Comparison of ENCODE assay signal across 24 cellular contexts in genomic region chr12:63085120-63085519, GRCh38.
DNase-seq lines count a peak whose midpoint lies in the region; ATAC-seq, FAIRE-seq and TF ChIP-seq lines count a peak whose summit lies in the region.
"Had no signal": no experiment of that assay in that cellular context is flagged by ENCODE, and none has a peak within 500 bp of the region (broad histone marks: within the 10 kb centered on the region; RNA-seq: fewer than 3 reads in every experiment).

No MANE protein-coding gene starts in this region.

- H3F3A ChIP-seq in GM23338 (replicated peaks; ENCODE audit: low read depth), result no peaks in the 10 kb centered on the region

- POLR2A ChIA-PET in H1 (lab: Charles Lee; ENCODE audit: partially characterized antibody), result no interaction called here

- no peak overlapping the region for H3K23ac ChIP-seq in H1 (ENCODE audit: insufficient read length)

- TF ChIP-seq CTCF in GM23338 (conservative IDR thresholded peaks at IDR 0.05; ENCODE audit: low read depth in 2 of 2) (no peak), H1 (IDR thresholded peaks at IDR 0.05; ENCODE audit: control extremely low read depth in 1 of 3, insufficient read depth in 1 of 3, low read depth in 1 of 3, low read length in 3 of 3) (no peak), nephron (IDR thresholded peaks at IDR 0.05; ENCODE audit: unreplicated experiment in 3 of 3) (no peak), upper lobe of right lung (IDR thresholded peaks at IDR 0.05) (no peak)

- H3K4me3 Mint-ChIP-seq in GM23338 (peak overlapping the region; percentile 24; the same call in 2 of the 3 replicates), nephron (no peak overlapping the region)
- H3K4me3 Mint-ChIP-seq: B cell had no signal

- WGBS in HUES64, result 20% methylated on average over 4 of the region's 4 CpGs
- 24% methylated on average over 4 of the region's 4 CpGs; no CpG with 5 or more reads in 1 of the 2 experiments for WGBS in H1 (ENCODE audit: extremely low coverage in 1 of 2, insufficient coverage in 1 of 2, insufficient read length in 1 of 2, insufficient replicate concordance in 2 of 2, low coverage in 1 of 2, low lambda C conversion rate in 2 of 2, missing lambda C conversion rate in 1 of 2), 2 experiments

- H2BK120ac ChIP-seq in H1 (replicated peaks; ENCODE audit: low read depth, low read length), result no peak overlapping the region

- peak; percentile 49 for DNase-seq in GM23338 (ENCODE audit: low spot score)
- DNase-seq in H1 (ENCODE audit: low read depth in 1 of 2, low spot score in 2 of 2), result no peak
- DNase-seq in NCI-H1092 treated with DMSO at 0.1 percent for 48 hours (lab: John Stamatoyannopoulos, UW), result no peak
- DNase-seq in cerebellar nuclear complex (lab: John Stamatoyannopoulos, UW), result no peak
- no peak for DNase-seq in NCI-H748 treated with DMSO at 0.1 percent for 48 hours (lab: John Stamatoyannopoulos, UW)
- no peak for DNase-seq in upper lobe of right lung
- DNase-seq: DMS153, DND-41, H7, NCI-H1105, NCI-H1436 treated with DMSO at 0.1 percent for 48 hours, NCI-H187 treated with DMSO at 0.1 percent for 48 hours, NCI-H2107, NCI-H446, NCI-H524 treated with DMSO at 0.1 percent for 48 hours, OCI-M1, SIG-M5 had no signal

- no peak for TF ChIP-seq EP300 in H1 (IDR thresholded peaks at IDR 0.05; ENCODE audit: borderline replicate concordance in 1 of 2, low read depth in 2 of 2, low read length in 2 of 2)

- H3K9me3 Mint-ChIP-seq in GM23338 (no peaks in the 10 kb centered on the region), nephron (no peaks in the 10 kb centered on the region)

- H4K5ac ChIP-seq in H1 (ENCODE audit: insufficient read length, low read depth, low read length), result peak overlapping the region; percentile 67

- no peak overlapping the region for H4K8ac ChIP-seq in H1 (ENCODE audit: extremely low read depth, insufficient read depth, low read length)

- intact Hi-C loops in upper lobe of right lung (cut with DNase I), result no loop called here

- no peaks in the 10 kb centered on the region for H4K20me1 ChIP-seq in GM23338 (replicated peaks; ENCODE audit: insufficient read depth)
- H4K20me1 ChIP-seq in H1 (replicated peaks in 1 of 2; ENCODE audit: control insufficient read depth in 1 of 2, insufficient read depth in 2 of 2, low read length in 2 of 2), result no peaks in the 10 kb centered on the region

- H3K27ac Mint-ChIP-seq in GM23338, result peak overlapping the region; percentile 82
- H3K27ac Mint-ChIP-seq in nephron, result peak overlapping the region; percentile 81 to 85 (median 83)
- H3K27ac Mint-ChIP-seq: B cell had no signal

- H2BK15ac ChIP-seq in H1 (ENCODE audit: low read length), result no peak overlapping the region

- H2BK12ac ChIP-seq in H1 (ENCODE audit: low read depth, low read length), result no peak overlapping the region

- no peaks in the 10 kb centered on the region for H3K23me2 ChIP-seq in H1 (ENCODE audit: low read depth, low read length)

- no peak overlapping the region for H3K4me3 ChIP-seq in GM23338
- no peak overlapping the region for H3K4me3 ChIP-seq in HUES64 (ENCODE audit: low read length)
- peak overlapping the region in 1 of 4 experiments; percentile 11; a peak in 1 of 8 replicates for H3K4me3 ChIP-seq in H1 (ENCODE audit: extremely low read depth in 1 of 4, insufficient read depth in 2 of 4, low read depth in 3 of 4, low read length in 4 of 4)
- H3K4me3 ChIP-seq in upper lobe of right lung, result no peak overlapping the region

- H3K9me2 ChIP-seq in GM23338 (ENCODE audit: insufficient read depth), result peaks cover 5% of the 10 kb centered on the region

- CTCF ChIA-PET in H1 (lab: Charles Lee; ENCODE audit: partially characterized antibody), result interaction anchor here (0.6 to 1.5 kb wide), 4 partner anchors 9 to 443 kb away, joined by 3 to 9 read pairs (median 4); partner anchors contain the start of gene AVPR1A

- H3K4me1 ChIP-seq in GM23338 (ENCODE audit: insufficient read depth) (peaks cover 24% of the 10 kb centered on the region), HUES64 (ENCODE audit: insufficient read depth, low read length) (peaks cover 19% of the 10 kb centered on the region), H1 (replicated peaks in 1 of 4; ENCODE audit: control insufficient read depth in 3 of 4, insufficient read depth in 4 of 4, low read length in 3 of 4) (peaks cover 3 to 6% (median 4%) of the 10 kb centered on the region in 4 experiments), upper lobe of right lung (no peaks in the 10 kb centered on the region)

- H2BK20ac ChIP-seq in H1 (ENCODE audit: low read length), result no peak overlapping the region

- H3K18ac ChIP-seq in H1 (ENCODE audit: extremely low read depth, low read length), result no peak overlapping the region

- H3K79me2 ChIP-seq in GM23338 (replicated peaks; ENCODE audit: insufficient read depth), result no peaks in the 10 kb centered on the region
- no peaks in the 10 kb centered on the region for H3K79me2 ChIP-seq in H1 (ENCODE audit: control insufficient read depth in 1 of 2, insufficient read depth in 2 of 2, low read length in 2 of 2)

- FAIRE-seq in H1 (lab: Jason Lieb, UNC), result no peak
- FAIRE-seq: GM12892, RCC 7860 had no signal

- no peak for TF ChIP-seq RAD21 in H1 (IDR thresholded peaks at IDR 0.05 in 1 of 2, conservative IDR thresholded peaks at IDR 0.05 in 1 of 2; ENCODE audit: low read depth in 2 of 2, low read length in 2 of 2)

- H3K4me2 ChIP-seq in GM23338 (peak overlapping the region; percentile 33; the same call in 1 of the 2 replicates), H1 (ENCODE audit: insufficient read depth in 1 of 2, low read depth in 2 of 2, low read length in 2 of 2) (no peak overlapping the region; a peak in 1 of 4 replicates)

- H2AK5ac ChIP-seq in H1 (ENCODE audit: low read depth, low read length), result no peak overlapping the region

- H3K56ac ChIP-seq in H1 (replicated peaks; ENCODE audit: insufficient read length, low read depth, low read length), result no peak overlapping the region

- no peak overlapping the region for H3K4ac ChIP-seq in H1 (replicated peaks; ENCODE audit: insufficient read length, low read depth, low read length)

- no peaks in the 10 kb centered on the region for H3K36me3 ChIP-seq in GM23338 (ENCODE audit: insufficient read depth)
- H3K36me3 ChIP-seq in HUES64 (ENCODE audit: insufficient read depth, low read length), result no peaks in the 10 kb centered on the region
- no peaks in the 10 kb centered on the region for H3K36me3 ChIP-seq in H1 (ENCODE audit: control insufficient read depth in 2 of 4, insufficient read depth in 4 of 4, low read length in 3 of 4)
- H3K36me3 ChIP-seq in upper lobe of right lung, result no peaks in the 10 kb centered on the region

- no peak for TF ChIP-seq POLR2A in H1 (IDR thresholded peaks at IDR 0.05; ENCODE audit: control extremely low read depth in 1 of 2, low read depth in 2 of 2, low read length in 2 of 2)

- H4K91ac ChIP-seq in H1 (replicated peaks; ENCODE audit: insufficient read length, low read length), result no peak overlapping the region

- H3K27me3 ChIP-seq in GM23338 (ENCODE audit: insufficient read depth), result no peaks in the 10 kb centered on the region
- H3K27me3 ChIP-seq in HUES64 (ENCODE audit: insufficient read depth, low read length), result no peaks in the 10 kb centered on the region
- H3K27me3 ChIP-seq in H1 (replicated peaks in 1 of 4; ENCODE audit: control insufficient read depth in 3 of 4, extremely low read depth in 1 of 4, insufficient read depth in 3 of 4, low read length in 3 of 4), result no peaks in the 10 kb centered on the region
- H3K27me3 ChIP-seq in upper lobe of right lung, result no peaks in the 10 kb centered on the region

- H3K27me3 Mint-ChIP-seq in GM23338 (ENCODE audit: insufficient read depth, low read depth, poor library complexity), result no peaks in the 10 kb centered on the region
- no peaks in the 10 kb centered on the region for H3K27me3 Mint-ChIP-seq in nephron (ENCODE audit: low read depth)

- no peak overlapping the region for H3K14ac ChIP-seq in H1 (ENCODE audit: insufficient read length)

- H2BK5ac ChIP-seq in H1 (ENCODE audit: low read depth, low read length), result no peak overlapping the region

- H3K4me1 Mint-ChIP-seq in GM23338 (peaks cover 18% of the 10 kb centered on the region), nephron (peaks cover 12% of the 10 kb centered on the region)
- H3K4me1 Mint-ChIP-seq: B cell had no signal

- H3K9ac ChIP-seq in HUES64 (ENCODE audit: low read depth, low read length) (0 out of 2 replicates have a peak overlapping the region, but pooled peaks have one; percentile 4), H1 (replicated peaks in 1 of 4; ENCODE audit: extremely low read depth in 1 of 4, low read depth in 3 of 4, low read length in 3 of 4) (no peak overlapping the region)

- ATAC-seq in GM23338 (peak; percentile 93), upper lobe of right lung (no peak)

- no peak overlapping the region for H2AFZ ChIP-seq in GM23338
- peak overlapping the region; percentile 9; the same call in 1 of the 2 replicates for H2AFZ ChIP-seq in H1 (ENCODE audit: low read length)

- H3K36me3 Mint-ChIP-seq in GM23338 (ENCODE audit: low read depth), result no peaks in the 10 kb centered on the region
- no peaks in the 10 kb centered on the region for H3K36me3 Mint-ChIP-seq in nephron (ENCODE audit: low read depth)

- no peaks in the 10 kb centered on the region for H3K79me1 ChIP-seq in H1 (ENCODE audit: low read depth, low read length)

- H3K9me3 ChIP-seq in HUES64 (ENCODE audit: insufficient read depth, low read depth, low read length) (no peaks in the 10 kb centered on the region), H1 (ENCODE audit: insufficient read depth in 2 of 2, low read depth in 1 of 2, low read length in 1 of 2) (no peaks in the 10 kb centered on the region), upper lobe of right lung (no peaks in the 10 kb centered on the region)

- H3K27ac ChIP-seq in GM23338 (ENCODE audit: low read depth) (peak overlapping the region; percentile 65), HUES64 (ENCODE audit: low read depth, low read length) (peak overlapping the region; percentile 59; the same call in 1 of the 2 replicates), H1 (ENCODE audit: low read depth, low read length) (no peak overlapping the region), upper lobe of right lung (no peak overlapping the region)
- H3K27ac ChIP-seq: 22Rv1, C4-2B had no signal

TF ChIP-seq in GM23338, 12 proteins besides CTCF, POLR2A, EP300 and RAD21 (continues in another document):
- TF ChIP-seq ZNF114 (CRISPR knock-in tag; IDR thresholded peaks at IDR 0.05) (no peak), ZNF331 (CRISPR knock-in tag; IDR thresholded peaks at IDR 0.05; ENCODE audit: low read depth) (no peak), EZH2phosphoT487 (IDR thresholded peaks at IDR 0.05; ENCODE audit: unreplicated experiment) (no peak)

TF ChIP-seq in H1, 55 proteins besides CTCF, POLR2A, EP300 and RAD21:
- TF ChIP-seq NANOG (IDR thresholded peaks at IDR 0.05; ENCODE audit: insufficient read depth, low read depth, low read length, poor library complexity, severe bottlenecking) (no peak), SP2 (IDR thresholded peaks at IDR 0.05; ENCODE audit: low read length) (peak; percentile 16; the same call in 1 of the 2 replicates)
TF ChIP-seq in H1: peak in this region for 1.

Comparison
In these comparisons a context has a peak if more than half of its experiments do, and no peak if none do; other contexts are left out.
1. H3K27ac ChIP-seq: peak in GM23338 (single experiment) and HUES64 (single experiment); none in H1 (single experiment) and upper lobe of right lung (single experiment).